ENCODE assay signal across 8 cellular contexts in the genomic region with DNA sequence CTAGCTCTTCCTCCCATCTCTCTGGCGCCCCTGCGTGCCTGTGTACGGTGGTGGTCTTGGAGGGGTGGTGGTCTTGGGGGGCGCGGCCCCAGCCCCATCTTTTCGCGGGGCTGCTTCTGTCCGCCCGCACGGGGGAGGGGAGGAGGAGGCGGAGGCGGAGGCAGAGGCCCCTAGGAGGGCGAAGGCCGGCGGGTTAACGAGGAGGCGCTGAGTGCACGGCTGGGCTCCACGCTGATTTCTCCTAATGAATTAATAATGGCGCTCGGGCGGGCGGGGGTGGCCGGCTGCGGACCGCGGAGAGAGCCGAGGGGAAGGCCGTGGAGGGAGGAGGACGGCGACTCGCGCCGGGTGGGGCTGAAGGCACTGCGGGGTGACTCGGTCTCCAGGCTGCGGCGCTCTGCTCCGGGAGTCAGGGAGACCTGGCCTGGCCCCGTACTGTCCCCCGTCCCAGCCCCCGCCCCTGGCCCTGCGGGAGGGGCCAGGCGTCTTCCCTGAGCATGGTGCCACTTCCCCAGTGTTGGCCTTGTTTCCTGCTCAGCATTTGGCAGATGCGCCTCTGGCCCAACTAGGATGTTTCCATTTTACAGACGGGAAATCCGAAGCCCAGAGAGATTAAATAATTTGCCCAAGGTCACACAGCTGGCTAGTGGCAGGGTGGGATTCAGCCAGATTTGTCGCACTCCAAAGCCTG. TPM values are rescaled to one million over a fixed set of nuclear protein-coding genes. Genes with fewer than 3 reads are reported as not detected.
A peak's percentile ranks its signal among the peaks of the same experiment; 100 is the strongest.
DNase-seq lines count a peak whose midpoint lies in the region; ATAC-seq, FAIRE-seq and TF ChIP-seq lines count a peak whose summit lies in the region.

No MANE protein-coding gene starts in this region.

- no peaks in the 10 kb centered on the region for H3K36me3 ChIP-seq in BLaER1 treated with 17β-estradiol and CSF1 and Interleukin-3, amounts not matched to agents 10 nM and 100 nM
- H3K36me3 ChIP-seq in HUES64 (ENCODE audit: insufficient read depth, low read length), result 0 out of 2 replicates have a peak, but pooled peaks cover 7% of the 10 kb centered on the region
- no peaks in the 10 kb centered on the region for H3K36me3 ChIP-seq in GM12878 (ENCODE audit: control insufficient read depth in 2 of 2, insufficient read depth in 2 of 2, low read length in 1 of 2)
- no peaks in the 10 kb centered on the region for H3K36me3 ChIP-seq in smooth muscle cell (ENCODE audit: low read depth)

- H2AFZ ChIP-seq in GM12878 (ENCODE audit: control insufficient read depth, low read depth, low read length) (peak overlapping the region; percentile 44), smooth muscle cell (ENCODE audit: low read depth) (peak overlapping the region; percentile 88)

- POLR2A ChIA-PET in GM12878 (lab: Charles Lee), result no interaction called here

- no peak for TF ChIP-seq RAD21 in GM12878 (IDR thresholded peaks at IDR 0.05; ENCODE audit: insufficient read depth, low read depth, low read length)

- no peak for TF ChIP-seq EP300 in GM12878 (IDR thresholded peaks at IDR 0.05; ENCODE audit: borderline replicate concordance in 1 of 2, control insufficient read depth in 1 of 2, low read depth in 2 of 2, low read length in 2 of 2)

- H3K9ac ChIP-seq in BLaER1 treated with 17β-estradiol and CSF1 and Interleukin-3, amounts not matched to agents 10 nM and 100 nM, result peak overlapping the region in 10 of 11 experiments; percentile 30 to 66 (median 50); a peak in 14 of 22 replicates
- peak overlapping the region; percentile 54 for H3K9ac ChIP-seq in HUES64 (ENCODE audit: low read depth, low read length)
- H3K9ac ChIP-seq in GM12878 (ENCODE audit: control insufficient read depth, insufficient read depth, low read length), result no peak overlapping the region
- no peak overlapping the region for H3K9ac ChIP-seq in smooth muscle cell (ENCODE audit: low read depth)

- RAD21 ChIA-PET in GM12878 (lab: Charles Lee; ENCODE audit: unreplicated experiment), result interaction anchor here (0.9 kb wide), 1 partner anchor 91 kb away, joined by 3 read pairs; no protein-coding TSS in a partner anchor

- no TSS peak for BruUV-seq in GM12878 (replicated peaks; lab: Mats Ljungman, UMichigan)

- in situ Hi-C loops in GM12878 (cut with MboI), result no loop called here

- no peaks in the 10 kb centered on the region for H3F3A ChIP-seq in smooth muscle cell (ENCODE audit: low read depth)

- peak overlapping the region in 2 of 11 experiments; percentile 35 to 56; a peak in 5 of 22 replicates for H3K27ac ChIP-seq in BLaER1 treated with 17β-estradiol and CSF1 and Interleukin-3, amounts not matched to agents 10 nM and 100 nM
- H3K27ac ChIP-seq in HUES64 (ENCODE audit: low read depth, low read length), result peak overlapping the region; percentile 46; the same call in 1 of the 2 replicates
- no peak overlapping the region for H3K27ac ChIP-seq in GM12878 (ENCODE audit: control insufficient read depth, insufficient read depth)
- no peak overlapping the region for H3K27ac ChIP-seq in smooth muscle cell (ENCODE audit: low read depth)

- no peaks in the 10 kb centered on the region for H3K79me2 ChIP-seq in GM12878 (ENCODE audit: control insufficient read depth, insufficient read depth, low read length)
- H3K79me2 ChIP-seq in smooth muscle cell (ENCODE audit: low read depth), result no peaks in the 10 kb centered on the region

- DNase-seq in GM12878 (ENCODE audit: low read depth, low spot score), result no peak
- DNase-seq in iPS-NIHi7 (ENCODE audit: extremely low spot score), result peak; percentile 59
- DNase-seq in smooth muscle cell (lab: John Stamatoyannopoulos, UW; ENCODE audit: unreplicated experiment), result no peak
- no peak for DNase-seq in stimulated activated CD4-positive, alpha-beta T cell treated with anti-CD3 and anti-CD28 coated beads, Interleukin-4, amount 100 ng/mL, for 1 hour
- no peak for DNase-seq in NK-92 (lab: John Stamatoyannopoulos, UW; ENCODE audit: unreplicated experiment)

- TF ChIP-seq CTCF in GM12878 (IDR thresholded peaks at IDR 0.05 in 2 of 3, conservative IDR thresholded peaks at IDR 0.05 in 1 of 3; ENCODE audit: control insufficient read depth in 2 of 3, extremely low read depth in 1 of 3, insufficient read depth in 1 of 3, low read depth in 3 of 3, low read length in 3 of 3) (no peak), smooth muscle cell (IDR thresholded peaks at IDR 0.05; ENCODE audit: borderline replicate concordance, insufficient read depth, poor library complexity, severe bottlenecking) (no peak)

- peaks cover 51 to 89% (median 76%) of the 10 kb centered on the region in 11 experiments for H3K27me3 ChIP-seq in BLaER1 treated with 17β-estradiol and CSF1 and Interleukin-3, amounts not matched to agents 10 nM and 100 nM
- peaks cover 15% of the 10 kb centered on the region for H3K27me3 ChIP-seq in HUES64 (ENCODE audit: insufficient read depth, low read length)
- H3K27me3 ChIP-seq in GM12878 (replicated peaks in 1 of 2; ENCODE audit: control insufficient read depth in 2 of 2, insufficient read depth in 2 of 2, low read length in 1 of 2), result peaks cover 4 to 13% of the 10 kb centered on the region in 2 experiments
- H3K27me3 ChIP-seq in smooth muscle cell (ENCODE audit: low read depth), result peaks cover 8% of the 10 kb centered on the region

- ATAC-seq in GM12878, result peak; percentile 41
- no peak for ATAC-seq in HG03457 (IDR thresholded peaks at IDR 0.05; ENCODE audit: unreplicated experiment)

- CTCF ChIA-PET in GM12878 (lab: Yijun Ruan, JAX), result no interaction called here

- FAIRE-seq in GM12878 (lab: Jason Lieb, UNC), result no peak

- peaks cover 0 to 22% (median 0%) of the 10 kb centered on the region in 11 experiments; a peak in 6 of 22 replicates for H4K20me1 ChIP-seq in BLaER1 treated with 17β-estradiol and CSF1 and Interleukin-3, amounts not matched to agents 10 nM and 100 nM
- H4K20me1 ChIP-seq in GM12878 (ENCODE audit: control insufficient read depth, insufficient read depth) (no peaks in the 10 kb centered on the region; the same call in 1 of the 2 replicates), smooth muscle cell (ENCODE audit: low read depth) (no peaks in the 10 kb centered on the region)

- WGBS in HUES64, result 2% methylated on average over 48 of the region's 48 CpGs
- WGBS in GM12878 (ENCODE audit: insufficient coverage, insufficient replicate concordance, low lambda C conversion rate, missing lambda C conversion rate), result 16% methylated on average over 17 of the region's 48 CpGs
- 6% methylated on average over 12 of the region's 48 CpGs for WGBS in smooth muscle cell (ENCODE audit: low lambda C conversion rate)

- peaks cover 7 to 17% (median 14%) of the 10 kb centered on the region in 10 experiments; a peak in 18 of 20 replicates for H3K4me1 ChIP-seq in BLaER1 treated with 17β-estradiol and CSF1 and Interleukin-3, amounts not matched to agents 10 nM and 100 nM
- peaks cover 21% of the 10 kb centered on the region for H3K4me1 ChIP-seq in HUES64 (ENCODE audit: insufficient read depth, low read length)
- no peaks in the 10 kb centered on the region; the same call in 1 of the 2 replicates for H3K4me1 ChIP-seq in GM12878 (ENCODE audit: control insufficient read depth, insufficient read depth, low read length)
- H3K4me1 ChIP-seq in smooth muscle cell (ENCODE audit: low read depth), result peaks cover 5% of the 10 kb centered on the region

- peak overlapping the region; percentile 68 to 83 (median 79) for H3K4me2 ChIP-seq in BLaER1 treated with 17β-estradiol and CSF1 and Interleukin-3, amounts not matched to agents 10 nM and 100 nM
- peak overlapping the region; percentile 67 for H3K4me2 ChIP-seq in GM12878 (ENCODE audit: control insufficient read depth, insufficient read depth)
- peak overlapping the region; percentile 96 for H3K4me2 ChIP-seq in smooth muscle cell

- SMC1A ChIA-PET in GM12878 (lab: Charles Lee; ENCODE audit: uncharacterized antibody, unreplicated experiment), result no interaction called here

- H3K9me3 ChIP-seq in BLaER1 treated with 17β-estradiol and CSF1 and Interleukin-3, amounts not matched to agents 10 nM and 100 nM (replicated peaks in 1 of 11), result no peaks in the 10 kb centered on the region
- H3K9me3 ChIP-seq in HUES64 (ENCODE audit: insufficient read depth, low read depth, low read length), result no peaks in the 10 kb centered on the region
- H3K9me3 ChIP-seq in GM12878 (replicated peaks; ENCODE audit: control insufficient read depth, insufficient read depth, low read length), result no peaks in the 10 kb centered on the region
- H3K9me3 ChIP-seq in smooth muscle cell (replicated peaks; ENCODE audit: low read depth), result no peaks in the 10 kb centered on the region

- TF ChIP-seq POLR2A in GM12878 (IDR thresholded peaks at IDR 0.05; ENCODE audit: low read depth, low read length), result no peak

- H3K4me3 ChIP-seq in BLaER1 treated with 17β-estradiol and CSF1 and Interleukin-3, amounts not matched to agents 10 nM and 100 nM, result peak overlapping the region; percentile 43 to 68 (median 51)
- peak overlapping the region; percentile 56 for H3K4me3 ChIP-seq in HUES64 (ENCODE audit: low read length)
- H3K4me3 ChIP-seq in GM12878, result peak overlapping the region; percentile 41; the same call in 1 of the 2 replicates
- H3K4me3 ChIP-seq in smooth muscle cell, result peak overlapping the region; percentile 60

- intact Hi-C loops in GM12878 (cut with micrococcal nuclease; ENCODE audit: unreplicated experiment), result no loop called here

TF ChIP-seq in GM12878, 131 proteins besides CTCF, POLR2A, EP300 and RAD21 (continues in another document):
- TF ChIP-seq WRNIP1 (IDR thresholded peaks at IDR 0.05; ENCODE audit: borderline replicate concordance, low read depth, low read length), result no peak
- TF ChIP-seq EZH2 (IDR thresholded peaks at IDR 0.05; ENCODE audit: borderline replicate concordance, control insufficient read depth, low read depth, low read length), result no peak
- TF ChIP-seq NR2C1 (IDR thresholded peaks at IDR 0.05), result no peak

RNA-seq across cellular contexts. Expression of a gene that starts 6.0 kb away (rescaled TPM):
- polyA plus RNA-seq in HUES64 (2013, experiment 1 of 2), result 11.9 TPM
- polyA plus RNA-seq in HUES64 (2013, experiment 2 of 2), result 12.9 TPM
- 1.7 and 2.4 TPM in 2 replicates for total RNA-seq in GM12878 (2013; cell fraction: nucleolus; rRNA removed)
- total RNA-seq in GM12878 (2014; rRNA removed) (0.23 and 0.38 TPM in 2 replicates), GM12878 (2014; rRNA removed; fragmentation: Illumina TruSeq; extraction: Trizol) (0.18 and 0.23 TPM in 2 replicates), GM12878 (2021) (0.85 and 1.4 TPM in 2 replicates), smooth muscle cell (2.6 and 2.9 TPM in 2 replicates)
- polyA plus RNA-seq in GM12878 (2011; ENCODE audit: low read depth), result 0.54 TPM
- polyA plus RNA-seq in GM12878 (2011; rRNA removed) (0.19 and 0.71 TPM in 2 replicates), GM12878 (2014; fragmentation: Illumina TruSeq; extraction: Trizol) (0.25 and 0.56 TPM in 2 replicates), GM12878 (2014; fragmentation: Nextera tagmentation; extraction: Ambion mirVana) (under 1 TPM; 0.06 to 0.20 TPM), GM12878 (2014; rRNA removed) (0.43 and 0.50 TPM in 2 replicates), GM12878 (2016; fragmentation: Nextera tagmentation; extraction: Ambion mirVana) (under 1 TPM; 0.38 to 0.50 TPM), smooth muscle cell (12.2 and 16.2 TPM in 2 replicates)
- 0.50 and 0.58 TPM in 2 replicates for polyA plus RNA-seq in GM12878 (2011; cell fraction: cytosol; rRNA removed)
- polyA plus RNA-seq in GM12878 (2011; cell fraction: nucleus; rRNA removed), result 0.84 and 4.9 TPM in 2 replicates
- polyA plus RNA-seq in GM12878 (2012), result 0.72 and 0.80 TPM in 2 replicates
- 0.26 and 0.37 TPM in 2 replicates for polyA minus RNA-seq in GM12878 (2011; rRNA and poly(A)+ RNA removed)
- polyA minus RNA-seq in GM12878 (2011; cell fraction: cytosol; rRNA and poly(A)+ RNA removed), result not detected in 2 replicates
- 0.12 and 0.57 TPM in 2 replicates for polyA minus RNA-seq in GM12878 (2011; cell fraction: nucleus; rRNA and poly(A)+ RNA removed)

Comparison
In these comparisons a context has a peak if more than half of its experiments do, and no peak if none do; other contexts are left out.
1. H3K9ac ChIP-seq: peak in BLaER1 treated with 17β-estradiol and CSF1 and Interleukin-3, amounts not matched to agents 10 nM and 100 nM (10 of 11) and HUES64 (single experiment); none in GM12878 (single experiment) and smooth muscle cell (single experiment).
2. Peak in every context shown above with its lines, with median percentiles within 50 percentile points of each other: H3K4me2 ChIP-seq and H3K4me3 ChIP-seq.